ENCODE assay signal across 8 cellular contexts in the genomic region with DNA sequence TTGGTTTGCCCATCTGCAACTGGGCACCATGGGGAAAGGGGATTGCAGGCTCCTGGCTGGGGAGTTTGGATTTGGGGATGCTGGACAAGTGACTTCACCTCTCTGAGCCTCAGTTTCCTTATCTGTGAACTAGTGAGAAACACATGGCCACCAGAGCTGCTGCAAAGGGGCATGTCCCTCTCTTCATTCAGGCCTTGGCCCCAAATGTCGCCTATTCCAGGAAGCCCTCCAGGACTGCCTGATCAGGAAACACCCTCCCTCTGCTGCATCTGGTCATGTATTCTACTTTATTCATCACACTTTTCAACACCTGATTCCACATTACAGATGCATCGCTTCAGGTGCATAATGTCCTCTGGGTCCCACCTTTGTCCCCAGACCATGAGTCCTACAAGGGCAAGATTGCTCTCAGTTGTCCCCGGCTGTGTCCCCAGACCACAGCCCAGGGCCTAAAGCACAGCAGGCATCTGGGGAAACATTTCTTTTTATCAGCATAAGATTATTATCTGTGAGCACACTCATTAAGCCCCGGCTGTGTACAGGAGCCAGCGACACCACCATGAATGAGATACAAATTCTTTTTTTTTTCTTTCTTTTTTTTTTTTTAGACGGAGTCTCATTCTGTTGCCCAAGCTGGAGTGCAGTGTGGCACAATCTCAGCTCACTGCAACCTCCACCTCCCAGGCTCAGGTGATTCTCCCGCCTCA. TPM values are rescaled to one million over a fixed set of nuclear protein-coding genes. Genes with fewer than 3 reads are reported as not detected.
DNase-seq lines count a peak whose midpoint lies in the region; ATAC-seq and TF ChIP-seq lines count a peak whose summit lies in the region.

No MANE protein-coding gene starts in this region.

- ATAC-seq in GM21529 (IDR thresholded peaks at IDR 0.05; ENCODE audit: unreplicated experiment), result peak; percentile 12
- no peak for ATAC-seq in PC-3
- ATAC-seq in aorta (ENCODE audit: low FRiP score), result no peak
- no peak for ATAC-seq in HG02885 (IDR thresholded peaks at IDR 0.05; ENCODE audit: poor library complexity, unreplicated experiment)

- peak overlapping the region; percentile 30 for H2AFZ ChIP-seq in PC-3 (ENCODE audit: low read length)

- BruUV-seq in PC-3 (replicated peaks; lab: Mats Ljungman, UMichigan), result no TSS peak

- TF ChIP-seq POLR2A in esophagus muscularis mucosa (IDR thresholded peaks at IDR 0.05; ENCODE audit: low read depth) (no peak), spleen (IDR thresholded peaks at IDR 0.05) (no peak)

- no peaks in the 10 kb centered on the region for H4K20me1 ChIP-seq in PC-3 (ENCODE audit: low read length)

- 77% methylated on average over 7 of the region's 7 CpGs for WGBS in esophagus muscularis mucosa
- WGBS in spleen, 5 donors, result 60 to 74% (median 69%) methylated on average over 6 to 7 of the region's 7 CpGs
- 80 to 86% methylated on average over 7 of the region's 7 CpGs for WGBS in aorta, 2 donors

- H3K9ac ChIP-seq in PC-3 (ENCODE audit: low read length), result peak overlapping the region; percentile 29; the same call in 1 of the 2 replicates

- CTCF ChIA-PET in PC-3 (lab: Charles Lee), result no interaction called here

- H3K4me2 ChIP-seq in PC-3 (ENCODE audit: low read length), result peak overlapping the region; percentile 77

- H3K9me2 ChIP-seq in PC-3 (replicated peaks; ENCODE audit: low read length), result no peaks in the 10 kb centered on the region

- TF ChIP-seq EP300 in esophagus muscularis mucosa (IDR thresholded peaks at IDR 0.05), result no peak

- H3K9me3 ChIP-seq in PC-3 (ENCODE audit: low read length) (no peaks in the 10 kb centered on the region; the same call in 1 of the 2 replicates), esophagus muscularis mucosa (peaks cover 0 to 7% (median 3%) of the 10 kb centered on the region in 4 donors), spleen (peaks cover 0 to 8% (median 0%) of the 10 kb centered on the region in 8 donors), aorta (ENCODE audit: control insufficient read depth, low read length) (no peaks in the 10 kb centered on the region)

- DNase-seq in PC-3 (no peak), esophagus muscularis mucosa (ENCODE audit: extremely low spot score) (no peak), spleen (no peak), NCI-H1048 (lab: John Stamatoyannopoulos, UW) (no peak), aorta (no peak), NCI-H2081 treated with DMSO at 0.1 percent for 48 hours (lab: John Stamatoyannopoulos, UW) (no peak)

- no peaks in the 10 kb centered on the region for H3K79me2 ChIP-seq in PC-3 (ENCODE audit: low read length)

- peaks cover 22% of the 10 kb centered on the region for H3K4me1 ChIP-seq in PC-3 (ENCODE audit: insufficient read depth, low read length)
- H3K4me1 ChIP-seq in esophagus muscularis mucosa, result peaks cover 27 to 42% (median 38%) of the 10 kb centered on the region in 4 donors
- H3K4me1 ChIP-seq in spleen, result peaks cover 20 to 54% (median 37%) of the 10 kb centered on the region in 6 donors
- H3K4me1 ChIP-seq in aorta (ENCODE audit: control insufficient read depth in 1 of 2, insufficient read depth in 2 of 2, low read length in 2 of 2), result no peaks in the 10 kb centered on the region

- H3K36me3 ChIP-seq in PC-3 (ENCODE audit: low read depth, low read length) (no peaks in the 10 kb centered on the region), esophagus muscularis mucosa (no peaks in the 10 kb centered on the region), spleen (no peaks in the 10 kb centered on the region), aorta (ENCODE audit: control insufficient read depth in 1 of 2, insufficient read depth in 2 of 2, low read length in 1 of 2) (no peaks in the 10 kb centered on the region)

- POLR2A ChIA-PET in PC-3 (lab: Charles Lee; ENCODE audit: unreplicated experiment), result no interaction called here

- H3F3A ChIP-seq in PC-3 (ENCODE audit: low read length, unreplicated experiment), result no peaks in the 10 kb centered on the region

- H3K27ac ChIP-seq in PC-3 (ENCODE audit: low read length) (peak overlapping the region; percentile 67), esophagus muscularis mucosa (replicated peaks in 1 of 4) (peak overlapping the region; percentile 54 to 69 (median 66)), spleen (peak overlapping the region; percentile 68 to 88 (median 84)), aorta (ENCODE audit: low read depth in 1 of 2, low read length in 2 of 2) (peak overlapping the region in 1 of 2 donors; percentile 79)

- H3K4me3 ChIP-seq in PC-3 (ENCODE audit: low read length) (peak overlapping the region; percentile 56), esophagus muscularis mucosa (peak overlapping the region; percentile 44 to 59 (median 48)), spleen (peak overlapping the region in 7 of 8 donors; percentile 11 to 59 (median 23)), aorta (ENCODE audit: low read length in 2 of 2) (no peak overlapping the region)

- no peak for TF ChIP-seq CTCF in PC-3 (conservative IDR thresholded peaks at IDR 0.05; ENCODE audit: low read depth, low read length)
- TF ChIP-seq CTCF in esophagus muscularis mucosa (IDR thresholded peaks at IDR 0.05), result no peak
- TF ChIP-seq CTCF in spleen (IDR thresholded peaks at IDR 0.05 in 8 of 11, conservative IDR thresholded peaks at IDR 0.05 in 3 of 11), result no peak

- intact Hi-C loops in PC-3 (cut with micrococcal nuclease), result no loop called here
- intact Hi-C loops in esophagus muscularis mucosa (cut with DNase I), result no loop called here
- intact Hi-C loops in spleen (cut with DNase I; ENCODE audit: low total_unique reads), result no loop called here
- intact Hi-C loops in aorta (cut with DNase I), result no loop called here

- no peaks in the 10 kb centered on the region for H3K27me3 ChIP-seq in PC-3 (ENCODE audit: low read length)
- no peaks in the 10 kb centered on the region for H3K27me3 ChIP-seq in esophagus muscularis mucosa
- H3K27me3 ChIP-seq in spleen (replicated peaks in 1 of 7), result no peaks in the 10 kb centered on the region
- no peaks in the 10 kb centered on the region for H3K27me3 ChIP-seq in aorta (ENCODE audit: control insufficient read depth in 1 of 2, insufficient read depth in 2 of 2, low read length in 1 of 2)

RNA-seq across cellular contexts. Expression of a gene that starts 37.5 kb away (rescaled TPM):
- total RNA-seq in PC-3 (2014; rRNA removed) (27.7 and 38.5 TPM in 2 replicates), esophagus muscularis mucosa (10 to 100 TPM; 30.6 to 69.2 (median 62.5) TPM), spleen (10 to 100 TPM; 46.0 to 64.6 (median 50.5) TPM), aorta (10 to 100 TPM; 40.6 to 60.5 TPM)
- polyA plus RNA-seq in spleen (10 to 100 TPM; 61.5 to 70.4 (median 64.8) TPM), aorta (100 to 1,000 TPM in 1 of 2 donors, 10 to 100 TPM in 1; 82.5 to 104 TPM)

RNA-seq across cellular contexts. Expression of a gene that starts 41.3 kb away (rescaled TPM):
- total RNA-seq in PC-3 (2014; rRNA removed) (not detected in 2 replicates), esophagus muscularis mucosa (1 to 10 TPM in 1 of 4 donors, under 1 TPM in 3; 0.42 to 2.0 (median 0.83) TPM), spleen (10 to 100 TPM; 19.7 to 31.6 (median 25.3) TPM), aorta (1 to 10 TPM; 1.7 to 2.6 TPM)
- polyA plus RNA-seq in spleen (10 to 100 TPM in 2 of 3 donors, 1 to 10 TPM in 1; 9.9 to 21.5 (median 14.8) TPM), aorta (under 1 TPM; 0.69 to 0.75 TPM)

RNA-seq across cellular contexts. Expression of a gene that starts 52.1 kb away (rescaled TPM):
- total RNA-seq in PC-3 (2014; rRNA removed) (6.7 and 8.1 TPM in 2 replicates), esophagus muscularis mucosa (1 to 10 TPM; 5.0 to 8.5 (median 6.4) TPM), spleen (10 to 100 TPM; 31.3 to 52.7 (median 39.4) TPM), aorta (10 to 100 TPM; 21.5 to 25.2 TPM)
- polyA plus RNA-seq in spleen (10 to 100 TPM in 2 of 3 donors, 1 to 10 TPM in 1; 8.9 to 17.1 (median 16.1) TPM), aorta (10 to 100 TPM in 1 of 2 donors, 1 to 10 TPM in 1; 4.4 to 32.7 TPM)

Comparison
In these comparisons a context has a peak if more than half of its experiments do, and no peak if none do; other contexts are left out.
1. H3K4me3 ChIP-seq: peak in PC-3 (single experiment), esophagus muscularis mucosa (4 of 4) and spleen (7 of 8); none in aorta (0 of 2).
2. RNA of a gene that starts 41.3 kb away (total RNA-seq): 19.7 to 31.6 TPM in spleen; 1.7 to 2.6 TPM in aorta, 0.42 to 2.0 TPM in esophagus muscularis mucosa and not detected in PC-3; every median in the first group is over 4 times any median in the second.